In the genomic region with DNA sequence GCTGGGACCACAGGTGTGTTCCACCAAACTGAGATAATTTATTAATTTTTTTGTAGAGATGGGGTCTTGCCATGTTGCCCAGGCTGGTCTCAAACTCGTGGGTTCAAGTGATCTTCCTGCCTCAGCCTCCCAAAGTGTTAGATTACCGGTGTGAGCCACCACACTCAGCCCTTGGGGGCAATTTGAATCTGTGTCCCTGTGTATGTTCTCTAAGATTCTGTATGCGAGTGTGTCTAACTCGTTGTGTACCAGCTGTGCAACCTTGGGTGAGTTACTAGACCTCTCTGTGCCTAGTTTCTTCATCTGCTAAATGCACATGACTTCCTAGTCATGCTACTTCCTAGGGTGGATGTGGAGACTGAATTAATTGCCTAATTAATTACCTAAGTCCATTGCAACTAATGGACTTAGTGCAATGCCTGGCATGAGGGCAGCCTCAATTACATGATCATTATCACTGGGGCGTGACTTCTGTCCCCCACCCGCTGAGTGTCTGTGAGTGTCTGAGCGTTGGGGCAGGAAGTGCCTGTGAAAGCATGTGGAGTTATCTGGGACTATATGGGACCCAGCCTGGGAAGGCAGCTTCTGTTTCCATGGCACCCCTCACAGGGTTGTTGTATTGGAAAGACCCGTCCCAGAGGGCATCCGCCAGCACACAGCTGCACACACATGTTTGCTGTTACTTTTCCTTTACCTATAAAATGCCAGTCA, we compare ENCODE assay signal across 16 cellular contexts. TPM values are rescaled to one million over a fixed set of nuclear protein-coding genes. Genes with fewer than 3 reads are reported as not detected.
DNase-seq lines count a peak whose midpoint lies in the region; ATAC-seq and TF ChIP-seq lines count a peak whose summit lies in the region.
"Had no signal": no experiment of that assay in that cellular context is flagged by ENCODE, and none has a peak within 500 bp of the region (broad histone marks: within the 10 kb centered on the region; RNA-seq: fewer than 3 reads in every experiment).

No MANE protein-coding gene starts in this region.

- peaks cover 10 to 22% of the 10 kb centered on the region in 2 donors for H3K4me1 Mint-ChIP-seq in effector memory CD8-positive, alpha-beta T cell (ENCODE audit: low read depth in 2 of 2)

- H3K27ac Mint-ChIP-seq in effector memory CD8-positive, alpha-beta T cell: no peak overlapping the region
- H3K27ac Mint-ChIP-seq: naive B cell had no signal

- intact Hi-C loops in ascending aorta (cut with DNase I) (no loop called here), aorta (cut with DNase I) (no loop called here)

- H3K27me3 ChIP-seq in ascending aorta (peaks cover 13% of the 10 kb centered on the region), aorta (ENCODE audit: control insufficient read depth in 1 of 2, insufficient read depth in 2 of 2, low read length in 1 of 2) (no peaks in the 10 kb centered on the region)

- no peak overlapping the region for H3K27ac ChIP-seq in ascending aorta
- no peak overlapping the region for H3K27ac ChIP-seq in aorta (ENCODE audit: low read depth in 1 of 2, low read length in 2 of 2)
- H3K27ac ChIP-seq: stomach had no signal

- H3K4me3 ChIP-seq in ascending aorta: no peak overlapping the region
- no peak overlapping the region for H3K4me3 ChIP-seq in aorta (ENCODE audit: low read length in 2 of 2)
- H3K4me3 ChIP-seq: stomach had no signal

- 48 to 53% methylated on average over 9 of the region's 9 CpGs for WGBS in aorta, 2 donors

- no peak for TF ChIP-seq CTCF in ascending aorta (IDR thresholded peaks at IDR 0.05)

- no peak for ATAC-seq in effector memory CD8-positive, alpha-beta T cell (replicated peaks)
- ATAC-seq in HG02763 (IDR thresholded peaks at IDR 0.05; ENCODE audit: unreplicated experiment): no peak
- ATAC-seq in aorta (ENCODE audit: low FRiP score): no peak

- H3K4me3 Mint-ChIP-seq in effector memory CD8-positive, alpha-beta T cell: peak overlapping the region; percentile 65
- H3K4me3 Mint-ChIP-seq: endodermal cell had no signal

- H3K27me3 Mint-ChIP-seq in effector memory CD8-positive, alpha-beta T cell: peaks cover 41 to 94% of the 10 kb centered on the region in 2 donors

- no peaks in the 10 kb centered on the region for H3K4me1 ChIP-seq in ascending aorta
- no peaks in the 10 kb centered on the region for H3K4me1 ChIP-seq in aorta (ENCODE audit: control insufficient read depth in 1 of 2, insufficient read depth in 2 of 2, low read length in 2 of 2)

- H3K36me3 ChIP-seq in ascending aorta (no peaks in the 10 kb centered on the region), aorta (ENCODE audit: control insufficient read depth in 1 of 2, insufficient read depth in 2 of 2, low read length in 1 of 2) (no peaks in the 10 kb centered on the region)
- H3K36me3 ChIP-seq: stomach had no signal

- H3K9me3 Mint-ChIP-seq in effector memory CD8-positive, alpha-beta T cell: no peaks in the 10 kb centered on the region
- H3K9me3 Mint-ChIP-seq: endodermal cell, naive B cell had no signal

- H3K36me3 Mint-ChIP-seq in effector memory CD8-positive, alpha-beta T cell (ENCODE audit: insufficient read depth): no peaks in the 10 kb centered on the region

- peak; percentile 46 for DNase-seq in NCI-H82 (lab: John Stamatoyannopoulos, UW)
- no peak for DNase-seq in NCI-H82 treated with DMSO at 0.1 percent for 48 hours (lab: John Stamatoyannopoulos, UW; ENCODE audit: unreplicated experiment)
- DNase-seq in OCI-M2 (lab: John Stamatoyannopoulos, UW; ENCODE audit: unreplicated experiment): peak; percentile 36
- no peak for DNase-seq in effector memory CD8-positive, alpha-beta T cell
- DNase-seq in renal cortical epithelial cell (ENCODE audit: low read depth): peak; percentile 44
- DNase-seq in ascending aorta (ENCODE audit: low spot score in 2 of 2): no peak
- DNase-seq in aorta: no peak
- DNase-seq: activated T-cell treated with anti-CD3 and anti-CD28 coated beads, Interleukin-2, amount 50 U/mL, for 48 hours; endodermal cell; foreskin fibroblast; naive B cell; NCI-H2029 treated with DMSO at 0.1 percent for 48 hours; stimulated activated CD4-positive, alpha-beta T cell treated with anti-CD3 and anti-CD28 coated beads, Interleukin-15, amount 100 ng/mL, for 24 hours had no signal

- H3K9me3 ChIP-seq in ascending aorta: no peaks in the 10 kb centered on the region
- H3K9me3 ChIP-seq in aorta (ENCODE audit: control insufficient read depth, low read length): no peaks in the 10 kb centered on the region
- H3K9me3 ChIP-seq: stomach had no signal

RNA-seq across cellular contexts. Expression of gene NCCRP1, which starts 1.8 kb away (rescaled TPM):
- 0.20 and 4.3 TPM in 2 replicates for total RNA-seq in renal cortical epithelial cell
- total RNA-seq in ascending aorta: not detected
- not detected for total RNA-seq in aorta
- under 1 TPM in 1 of 2 donors, not detected in 1; 0.38 TPM for polyA plus RNA-seq in aorta
- total RNA-seq: stomach had no signal

RNA-seq across cellular contexts. Expression of gene SYCN, which starts 9.1 kb away (rescaled TPM):
- total RNA-seq in renal cortical epithelial cell (not detected in 2 replicates), ascending aorta (not detected), aorta (not detected)
- 1 to 10 TPM in 1 of 2 donors, not detected in 1; 1.6 TPM for polyA plus RNA-seq in aorta
- total RNA-seq: endodermal cell, lower leg skin, stomach had no signal

RNA-seq across cellular contexts. Expression of gene IFNL3, which starts 49.8 kb away (rescaled TPM):
- total RNA-seq in renal cortical epithelial cell (not detected in 2 replicates), ascending aorta (not detected), aorta (not detected)
- polyA plus RNA-seq in aorta: not detected
- total RNA-seq: endodermal cell, lower leg skin, stomach had no signal
- polyA plus RNA-seq: stomach had no signal

RNA-seq across cellular contexts. Expression of gene IFNL4, which starts 53.7 kb away (rescaled TPM):
- total RNA-seq in renal cortical epithelial cell (not detected in 2 replicates), ascending aorta (not detected), aorta (not detected)
- polyA plus RNA-seq in aorta: not detected
- total RNA-seq: endodermal cell, lower leg skin, stomach had no signal
- polyA plus RNA-seq: stomach had no signal

Comparison
In these comparisons a context has a peak if more than half of its experiments do, and no peak if none do; other contexts are left out.
1. DNase-seq: peak in NCI-H82 (single experiment), OCI-M2 (single experiment) and renal cortical epithelial cell (single experiment); none in NCI-H82 treated with DMSO at 0.1 percent for 48 hours (single experiment), effector memory CD8-positive, alpha-beta T cell (0 of 3), ascending aorta (0 of 2) and aorta (0 of 2).